Comparison of ENCODE assay signal across 9 cellular contexts in the genomic region with DNA sequence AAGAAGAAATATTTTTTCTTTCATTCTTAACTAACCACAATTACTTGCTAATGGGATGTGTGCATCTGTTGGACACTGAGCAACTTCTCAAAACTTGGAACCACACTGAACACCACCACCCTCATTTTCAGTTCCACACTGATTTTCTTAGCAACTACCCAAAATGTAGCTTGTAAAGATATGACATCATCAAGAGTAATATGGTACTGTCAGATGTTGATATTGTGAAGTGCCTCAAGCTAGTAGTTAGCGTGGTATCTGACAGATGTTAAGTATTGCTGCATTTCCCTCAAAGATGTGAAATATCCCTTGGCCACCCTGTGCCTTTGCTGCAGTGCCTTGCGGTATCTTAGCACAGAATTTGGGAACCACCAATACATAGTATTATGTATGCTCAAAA. TPM values are rescaled to one million over a fixed set of nuclear protein-coding genes. Genes with fewer than 3 reads are reported as not detected.
DNase-seq lines count a peak whose midpoint lies in the region; ATAC-seq and TF ChIP-seq lines count a peak whose summit lies in the region.
"Had no signal": no experiment of that assay in that cellular context is flagged by ENCODE, and none has a peak within 500 bp of the region (broad histone marks: within the 10 kb centered on the region; RNA-seq: fewer than 3 reads in every experiment).

No MANE protein-coding gene starts in this region.

- peaks cover 68% of the 10 kb centered on the region for H3K4me1 Mint-ChIP-seq in activated CD8-positive, alpha-beta T cell treated with anti-CD3 and anti-CD28 coated beads for 36 hours (ENCODE audit: low read depth)
- H3K4me1 Mint-ChIP-seq in activated CD8-positive, alpha-beta T cell treated with anti-CD3 and anti-CD28 coated beads, Interleukin-2, amount 10 ng/mL, durations not matched to agents 7 days and 5 days (ENCODE audit: low read depth): peaks cover 74% of the 10 kb centered on the region
- peaks cover 78% of the 10 kb centered on the region for H3K4me1 Mint-ChIP-seq in CD8-positive, alpha-beta T cell (ENCODE audit: low read depth)

- TF ChIP-seq CTCF in activated CD8-positive, alpha-beta T cell treated with anti-CD3 and anti-CD28 coated beads for 36 hours (IDR thresholded peaks at IDR 0.05): no peak
- no peak for TF ChIP-seq CTCF in CD8-positive, alpha-beta T cell (IDR thresholded peaks at IDR 0.05)

- H3K4me3 Mint-ChIP-seq in activated CD8-positive, alpha-beta T cell treated with anti-CD3 and anti-CD28 coated beads for 36 hours: no peak overlapping the region
- no peak overlapping the region for H3K4me3 Mint-ChIP-seq in activated CD8-positive, alpha-beta T cell treated with anti-CD3 and anti-CD28 coated beads, Interleukin-2, amount 10 ng/mL, durations not matched to agents 7 days and 5 days
- no peak overlapping the region for H3K4me3 Mint-ChIP-seq in CD8-positive, alpha-beta T cell

- no peaks in the 10 kb centered on the region for H3K27me3 Mint-ChIP-seq in activated CD8-positive, alpha-beta T cell treated with anti-CD3 and anti-CD28 coated beads for 36 hours
- H3K27me3 Mint-ChIP-seq in activated CD8-positive, alpha-beta T cell treated with anti-CD3 and anti-CD28 coated beads, Interleukin-2, amount 10 ng/mL, durations not matched to agents 7 days and 5 days (ENCODE audit: low read depth): no peaks in the 10 kb centered on the region
- no peaks in the 10 kb centered on the region for H3K27me3 Mint-ChIP-seq in CD8-positive, alpha-beta T cell (ENCODE audit: low read depth)

- DNase-seq in activated CD8-positive, alpha-beta T cell treated with anti-CD3 and anti-CD28 coated beads for 36 hours: no peak
- DNase-seq in activated CD8-positive, alpha-beta T cell treated with anti-CD3 and anti-CD28 coated beads, Interleukin-2, amount 10 ng/mL, durations not matched to agents 7 days and 5 days: no peak
- DNase-seq in MV-4-11 (lab: John Stamatoyannopoulos, UW) (peak; percentile 98), activated gamma-delta T cell (lab: John Stamatoyannopoulos, UW) (no peak)
- no peak for DNase-seq in stimulated activated naive CD8-positive, alpha-beta T cell treated with anti-CD3 and anti-CD28 coated beads, Interleukin-15, Interleukin-2, amounts not matched to agents 100 U/mL and 50 U/mL, for 24 hours
- DNase-seq in CD8-positive, alpha-beta T cell: no peak
- no peak for DNase-seq in stimulated activated naive CD4-positive, alpha-beta T cell treated with Interleukin-2 at 50 U/mL for 16 hours (lab: John Stamatoyannopoulos, UW)
- DNase-seq: central memory CD4-positive, alpha-beta T cell had no signal

- intact Hi-C loops in activated CD8-positive, alpha-beta T cell treated with anti-CD3 and anti-CD28 coated beads for 36 hours (cut with micrococcal nuclease): no loop called here
- intact Hi-C loops in CD8-positive, alpha-beta T cell (cut with DNase I, micrococcal nuclease): no loop called here

- H3K36me3 ChIP-seq in CD8-positive, alpha-beta T cell (ENCODE audit: insufficient read depth, low read length): peaks cover 10% of the 10 kb centered on the region

- no peak overlapping the region for H3K4me3 ChIP-seq in CD8-positive, alpha-beta T cell (ENCODE audit: low read depth, low read length)

- H3K27me3 ChIP-seq in CD8-positive, alpha-beta T cell (ENCODE audit: insufficient read depth, low read length): no peaks in the 10 kb centered on the region

- H3K27ac Mint-ChIP-seq in activated CD8-positive, alpha-beta T cell treated with anti-CD3 and anti-CD28 coated beads for 36 hours: peak overlapping the region; percentile 59
- no peak overlapping the region for H3K27ac Mint-ChIP-seq in activated CD8-positive, alpha-beta T cell treated with anti-CD3 and anti-CD28 coated beads, Interleukin-2, amount 10 ng/mL, durations not matched to agents 7 days and 5 days
- H3K27ac Mint-ChIP-seq in CD8-positive, alpha-beta T cell: no peak overlapping the region

- ATAC-seq in activated CD8-positive, alpha-beta T cell treated with anti-CD3 and anti-CD28 coated beads for 36 hours: peak; percentile 41
- ATAC-seq in activated CD8-positive, alpha-beta T cell treated with anti-CD3 and anti-CD28 coated beads, Interleukin-2, amount 10 ng/mL, durations not matched to agents 7 days and 5 days: no peak
- peak; percentile 80 for ATAC-seq in HG02763 (IDR thresholded peaks at IDR 0.05; ENCODE audit: unreplicated experiment)
- ATAC-seq in stimulated activated naive CD8-positive, alpha-beta T cell treated with anti-CD3 and anti-CD28 coated beads, Interleukin-15, Interleukin-2, amounts not matched to agents 100 U/mL and 50 U/mL, for 24 hours: peak; percentile 45
- ATAC-seq in CD8-positive, alpha-beta T cell: no peak

- H3K9me3 ChIP-seq in CD8-positive, alpha-beta T cell (ENCODE audit: low read length): no peaks in the 10 kb centered on the region

- H3K27ac ChIP-seq in CD8-positive, alpha-beta T cell (ENCODE audit: low read depth, low read length): no peak overlapping the region

- peaks cover 72% of the 10 kb centered on the region for H3K36me3 Mint-ChIP-seq in activated CD8-positive, alpha-beta T cell treated with anti-CD3 and anti-CD28 coated beads for 36 hours (ENCODE audit: low read depth)
- H3K36me3 Mint-ChIP-seq in activated CD8-positive, alpha-beta T cell treated with anti-CD3 and anti-CD28 coated beads, Interleukin-2, amount 10 ng/mL, durations not matched to agents 7 days and 5 days (ENCODE audit: low read depth): peaks cover 82% of the 10 kb centered on the region
- peaks cover 53% of the 10 kb centered on the region for H3K36me3 Mint-ChIP-seq in CD8-positive, alpha-beta T cell

- POLR2A ChIA-PET in activated CD8-positive, alpha-beta T cell treated with anti-CD3 and anti-CD28 coated beads for 36 hours (lab: Charles Lee): interaction anchor here (0.8 to 2.5 kb wide), 5 partner anchors 8 to 46 kb away, joined by 3 to 11 read pairs (median 3); no protein-coding TSS in a partner anchor
- POLR2A ChIA-PET in activated CD8-positive, alpha-beta T cell treated with anti-CD3 and anti-CD28 coated beads, Interleukin-2, amount 10 ng/mL, durations not matched to agents 7 days and 5 days (lab: Charles Lee): interaction anchor here (0.7 to 1.4 kb wide), 3 partner anchors 8 to 206 kb away, joined by 3 to 7 read pairs (median 5); no protein-coding TSS in a partner anchor
- POLR2A ChIA-PET in CD8-positive, alpha-beta T cell (lab: Charles Lee): interaction anchor here (0.6 to 1.2 kb wide), 4 partner anchors 8 to 216 kb away, joined by 3 to 4 read pairs (median 4); no protein-coding TSS in a partner anchor

- H3K4me1 ChIP-seq in CD8-positive, alpha-beta T cell (ENCODE audit: insufficient read depth, low read length): peaks cover 30% of the 10 kb centered on the region

- CTCF ChIA-PET in activated CD8-positive, alpha-beta T cell treated with anti-CD3 and anti-CD28 coated beads for 36 hours (lab: Charles Lee): interaction anchor here (1.2 to 1.9 kb wide), 5 partner anchors 9 to 244 kb away, joined by 3 to 8 read pairs (median 5); no protein-coding TSS in a partner anchor
- CTCF ChIA-PET in activated CD8-positive, alpha-beta T cell treated with anti-CD3 and anti-CD28 coated beads, Interleukin-2, amount 10 ng/mL, durations not matched to agents 7 days and 5 days (lab: Charles Lee): interaction anchor here (3.3 kb wide), 1 partner anchor 8 kb away, joined by 15 read pairs; no protein-coding TSS in a partner anchor
- CTCF ChIA-PET in CD8-positive, alpha-beta T cell (lab: Charles Lee): interaction anchor here (1.0 to 2.2 kb wide), 3 partner anchors 12 to 214 kb away, joined by 3 to 10 read pairs (median 3); no protein-coding TSS in a partner anchor

- H3K9me3 Mint-ChIP-seq in activated CD8-positive, alpha-beta T cell treated with anti-CD3 and anti-CD28 coated beads for 36 hours: no peaks in the 10 kb centered on the region
- H3K9me3 Mint-ChIP-seq in activated CD8-positive, alpha-beta T cell treated with anti-CD3 and anti-CD28 coated beads, Interleukin-2, amount 10 ng/mL, durations not matched to agents 7 days and 5 days (ENCODE audit: insufficient read depth): no peaks in the 10 kb centered on the region
- H3K9me3 Mint-ChIP-seq in CD8-positive, alpha-beta T cell: no peaks in the 10 kb centered on the region

RNA-seq across cellular contexts. Expression of a gene that starts 9.3 kb away (rescaled TPM):
- 100 to 1,000 TPM; 113 to 125 TPM for total RNA-seq in activated CD8-positive, alpha-beta T cell treated with anti-CD3 and anti-CD28 coated beads for 36 hours
- 10 to 100 TPM; 59.9 to 63.4 TPM for total RNA-seq in activated CD8-positive, alpha-beta T cell treated with anti-CD3 and anti-CD28 coated beads, Interleukin-2, amount 10 ng/mL, durations not matched to agents 7 days and 5 days
- 10 to 100 TPM; 72.9 to 75.2 TPM for total RNA-seq in CD8-positive, alpha-beta T cell

Comparison
In these comparisons a context has a peak if more than half of its experiments do, and no peak if none do; other contexts are left out.
1. ATAC-seq: peak in activated CD8-positive, alpha-beta T cell treated with anti-CD3 and anti-CD28 coated beads for 36 hours (single experiment), HG02763 (single experiment) and stimulated activated naive CD8-positive, alpha-beta T cell treated with anti-CD3 and anti-CD28 coated beads, Interleukin-15, Interleukin-2, amounts not matched to agents 100 U/mL and 50 U/mL, for 24 hours (single experiment); none in activated CD8-positive, alpha-beta T cell treated with anti-CD3 and anti-CD28 coated beads, Interleukin-2, amount 10 ng/mL, durations not matched to agents 7 days and 5 days (single experiment) and CD8-positive, alpha-beta T cell (single experiment).